ENCODE assay signal across 19 cellular contexts in genomic region chr11:111967651-111968050, GRCh38. TPM values are rescaled to one million over a fixed set of nuclear protein-coding genes. Genes with fewer than 3 reads are reported as not detected.
DNase-seq lines count a peak whose midpoint lies in the region; ATAC-seq, FAIRE-seq and TF ChIP-seq lines count a peak whose summit lies in the region.
"Had no signal": no experiment of that assay in that cellular context is flagged by ENCODE, and none has a peak within 500 bp of the region (broad histone marks: within the 10 kb centered on the region; RNA-seq: fewer than 3 reads in every experiment).

No MANE protein-coding gene starts in this region.

- H3K4me3 ChIP-seq in heart right ventricle (no peak overlapping the region), pancreas (no peak overlapping the region), MG63 (no peak overlapping the region)
- H3K4me3 ChIP-seq: BLaER1, HAP-1 had no signal

- H3K36me3 ChIP-seq in heart right ventricle, result peaks cover 0 to 6% (median 0%) of the 10 kb centered on the region in 9 donors
- no peaks in the 10 kb centered on the region for H3K36me3 ChIP-seq in pancreas
- H3K36me3 ChIP-seq in MG63, result no peaks in the 10 kb centered on the region; the same call in 1 of the 2 replicates

- no peak for FAIRE-seq in pancreas (lab: Jason Lieb, UNC)
- FAIRE-seq: GM12892, GM19239 had no signal

- no peaks in the 10 kb centered on the region for H3K27me3 Mint-ChIP-seq in nephron progenitor cell (ENCODE audit: low read depth, poor library complexity)
- H3K27me3 Mint-ChIP-seq: CD8-positive, alpha-beta memory T cell had no signal

- peaks cover 72% of the 10 kb centered on the region for H3K36me3 Mint-ChIP-seq in nephron progenitor cell (ENCODE audit: low read depth)

- intact Hi-C loops in Right ventricle myocardium superior (cut with DNase I), result no loop called here
- intact Hi-C loops in cardiac septum (cut with DNase I), result no loop called here
- intact Hi-C loops in heart right ventricle (cut with DNase I), result no loop called here
- intact Hi-C loops in pancreas (cut with DNase I), result no loop called here

- H3K27ac ChIP-seq in heart right ventricle (peak overlapping the region in 3 of 10 donors; percentile 7 to 37 (median 14)), pancreas (no peak overlapping the region)
- H3K27ac ChIP-seq: BLaER1 had no signal

- ATAC-seq in Right ventricle myocardium superior (ENCODE audit: poor library complexity) (peak; percentile 37), heart right ventricle (peak in 6 of 8 donors; percentile 42 to 85 (median 70)), pancreas (no peak)

- no peaks in the 10 kb centered on the region for H3K9me3 ChIP-seq in heart right ventricle
- no peaks in the 10 kb centered on the region for H3K9me3 ChIP-seq in pancreas
- no peaks in the 10 kb centered on the region for H3K9me3 ChIP-seq in MG63
- H3K9me3 ChIP-seq: BLaER1, Caco-2, HAP-1 had no signal

- H3K27ac Mint-ChIP-seq in nephron progenitor cell, result peak overlapping the region; percentile 57

- H3K9me3 Mint-ChIP-seq in nephron progenitor cell, result peaks cover 9% of the 10 kb centered on the region
- H3K9me3 Mint-ChIP-seq: CD8-positive, alpha-beta memory T cell had no signal

- H3K4me3 Mint-ChIP-seq in nephron progenitor cell, result no peak overlapping the region
- H3K4me3 Mint-ChIP-seq: CD8-positive, alpha-beta memory T cell had no signal

- TF ChIP-seq CTCF in heart right ventricle (IDR thresholded peaks at IDR 0.05) (no peak), nephron progenitor cell (IDR thresholded peaks at IDR 0.05) (no peak), pancreas (IDR thresholded peaks at IDR 0.05) (no peak)

- H3K27me3 ChIP-seq in heart right ventricle (no peaks in the 10 kb centered on the region), pancreas (no peaks in the 10 kb centered on the region), MG63 (no peaks in the 10 kb centered on the region)
- H3K27me3 ChIP-seq: BLaER1 had no signal

- DNase-seq in Right ventricle myocardium superior (peak; percentile 49), cardiac septum (ENCODE audit: low spot score) (no peak), heart right ventricle (peak; percentile 11 to 37), nephron progenitor cell (no peak), activated gamma-delta T cell treated with Interleukin-2 at 50 U/mL for 16 hours (no peak), pancreas (no peak), MG63 (no peak)
- DNase-seq: 8988T; AML-193; Caco-2; CD8-positive, alpha-beta memory T cell; DND-41; GDM1; GOT3 had no signal

- H3K4me1 ChIP-seq in heart right ventricle (peaks cover 0 to 23% (median 0%) of the 10 kb centered on the region in 9 donors), pancreas (no peaks in the 10 kb centered on the region)
- H3K4me1 ChIP-seq: BLaER1, Caco-2 had no signal

- H3K4me1 Mint-ChIP-seq in nephron progenitor cell, result no peaks in the 10 kb centered on the region
- H3K4me1 Mint-ChIP-seq: CD8-positive, alpha-beta memory T cell had no signal

- 34 to 60% methylated on average over 6 of the region's 6 CpGs for WGBS in heart right ventricle, 2 donors
- 87 to 96% methylated on average over 6 of the region's 6 CpGs for WGBS in pancreas, 2 donors

RNA-seq across cellular contexts. Expression of gene DIXDC1, which starts 30.5 kb away (rescaled TPM):
- 19.3 TPM for total RNA-seq in Right ventricle myocardium superior
- total RNA-seq in cardiac septum, result 29.0 TPM
- total RNA-seq in heart right ventricle, result 10 to 100 TPM in 9 of 10 donors, 1 to 10 TPM in 1; 5.6 to 36.8 (median 28.6) TPM
- 1 to 10 TPM; 4.7 to 5.6 TPM for polyA plus RNA-seq in heart right ventricle
- total RNA-seq in pancreas, result 10 to 100 TPM in 1 of 6 donors, 1 to 10 TPM in 5; 3.8 to 11.3 (median 5.9) TPM
- 1 to 10 TPM; 3.1 to 4.2 TPM for polyA plus RNA-seq in pancreas
- total RNA-seq in MG63 (2014; rRNA removed; shearing (Covaris generic); ENCODE audit: low replicate concordance), result 5.2 and 7.0 TPM in 2 replicates

RNA-seq across cellular contexts. Expression of gene C11orf52, which starts 48.9 kb away (rescaled TPM):
- total RNA-seq in Right ventricle myocardium superior (1.7 TPM), cardiac septum (2.6 TPM), heart right ventricle (1 to 10 TPM in 8 of 10 donors, under 1 TPM in 2; 0.48 to 4.1 (median 1.6) TPM), pancreas (10 to 100 TPM in 4 of 6 donors, 1 to 10 TPM in 2; 9.3 to 18.5 (median 11.7) TPM)
- polyA plus RNA-seq in heart right ventricle (1 to 10 TPM; 3.0 to 3.2 TPM), pancreas (10 to 100 TPM; 19.4 to 23.3 TPM)
- not detected in 2 replicates for total RNA-seq in MG63 (2014; rRNA removed; shearing (Covaris generic); ENCODE audit: low replicate concordance)
- total RNA-seq: CD8-positive, alpha-beta memory T cell had no signal
- polyA plus RNA-seq: CD8-positive, alpha-beta memory T cell had no signal

RNA-seq across cellular contexts. Expression of gene HSPB2, which starts 55.1 kb away (rescaled TPM):
- total RNA-seq in Right ventricle myocardium superior (42.4 TPM), cardiac septum (59.9 TPM), heart right ventricle (10 to 100 TPM; 18.9 to 65.4 (median 29.1) TPM), pancreas (under 1 TPM in 5 of 6 donors, not detected in 1; 0.32 to 0.86 (median 0.61) TPM)
- polyA plus RNA-seq in heart right ventricle (100 to 1,000 TPM in 1 of 2 donors, 10 to 100 TPM in 1; 37.7 to 136 TPM), pancreas (1 to 10 TPM in 1 of 2 donors, under 1 TPM in 1; 0.85 to 1.5 TPM)
- total RNA-seq in MG63 (2014; rRNA removed; shearing (Covaris generic); ENCODE audit: low replicate concordance), result 3.8 TPM in 1 of 2 replicates, not detected in the other
- total RNA-seq: Caco-2; CD8-positive, alpha-beta memory T cell; HT-29 had no signal
- polyA plus RNA-seq: CD8-positive, alpha-beta memory T cell had no signal

RNA-seq across cellular contexts. Expression of gene CRYAB, which starts 56.1 kb away (rescaled TPM):
- 6,403 TPM for total RNA-seq in Right ventricle myocardium superior
- 8,606 TPM for total RNA-seq in cardiac septum
- over 10,000 TPM in 2 of 10 donors, 1,000 to 10,000 TPM in 8; 7,877 to 10,608 (median 8,590) TPM for total RNA-seq in heart right ventricle
- over 10,000 TPM in 1 of 2 donors, 1,000 to 10,000 TPM in 1; 7,695 to 25,436 TPM for polyA plus RNA-seq in heart right ventricle
- 10 to 100 TPM in 4 of 6 donors, 1 to 10 TPM in 2; 7.2 to 66.6 (median 16.3) TPM for total RNA-seq in pancreas
- polyA plus RNA-seq in pancreas, result 10 to 100 TPM; 36.1 to 81.8 TPM
- total RNA-seq in MG63 (2014; rRNA removed; shearing (Covaris generic); ENCODE audit: low replicate concordance), result 0.67 and 15.7 TPM in 2 replicates
- total RNA-seq: CD8-positive, alpha-beta memory T cell; HT-29 had no signal
- polyA plus RNA-seq: CD8-positive, alpha-beta memory T cell had no signal

RNA-seq across cellular contexts. Expression of gene DLAT, which starts 57.6 kb away (rescaled TPM):
- total RNA-seq in Right ventricle myocardium superior, result 154 TPM
- total RNA-seq in cardiac septum, result 123 TPM
- total RNA-seq in heart right ventricle, result 100 to 1,000 TPM; 128 to 191 (median 171) TPM
- polyA plus RNA-seq in heart right ventricle, result 10 to 100 TPM; 27.4 to 46.4 TPM
- total RNA-seq in pancreas, result 10 to 100 TPM in 2 of 6 donors, 1 to 10 TPM in 4; 5.5 to 13.9 (median 8.6) TPM
- polyA plus RNA-seq in pancreas, result 1 to 10 TPM; 4.2 to 8.2 TPM
- 33.1 and 39.8 TPM in 2 replicates for total RNA-seq in MG63 (2014; rRNA removed; shearing (Covaris generic); ENCODE audit: low replicate concordance)

Comparison
In these comparisons a context has a peak if more than half of its experiments do, and no peak if none do; other contexts are left out.
1. DNase-seq: peak in Right ventricle myocardium superior (single experiment) and heart right ventricle (2 of 2); none in cardiac septum (single experiment), nephron progenitor cell (single experiment), activated gamma-delta T cell treated with Interleukin-2 at 50 U/mL for 16 hours (single experiment), pancreas (0 of 6) and MG63 (single experiment).
2. ATAC-seq: peak in Right ventricle myocardium superior (single experiment) and heart right ventricle (6 of 8); none in pancreas (0 of 4).